In the genomic region with DNA sequence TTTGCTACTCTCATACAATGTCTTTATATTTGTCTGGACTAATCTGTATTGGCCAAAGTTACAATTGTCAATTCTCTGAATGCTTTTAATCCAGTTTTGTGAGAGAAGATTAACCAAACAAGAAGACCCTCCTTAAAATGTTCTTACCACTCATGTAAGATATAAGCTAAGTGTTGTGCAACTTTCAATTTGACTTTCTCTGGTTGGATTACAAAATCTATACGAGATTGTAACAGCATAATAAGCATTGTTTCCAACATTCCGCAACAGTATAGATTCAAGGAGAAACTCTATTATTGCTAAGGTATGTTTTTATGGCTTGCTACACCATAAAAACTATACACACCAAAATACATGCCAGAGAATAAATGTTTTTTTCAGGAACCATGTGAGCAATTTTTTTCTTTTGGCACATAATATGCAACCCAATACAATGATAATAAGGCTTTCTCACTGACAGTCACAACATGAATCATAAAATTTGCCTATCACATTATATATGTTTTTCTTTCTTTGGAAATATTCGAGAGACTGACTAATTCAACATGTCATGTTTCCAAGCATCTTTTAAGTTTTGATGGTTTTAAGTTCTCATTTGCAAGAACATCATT, we compare ENCODE assay signal across 28 cellular contexts.
"Had no signal": no experiment of that assay in that cellular context is flagged by ENCODE, and none has a peak within 500 bp of the region (broad histone marks: within the 10 kb centered on the region; RNA-seq: fewer than 3 reads in every experiment).

No MANE protein-coding gene starts in this region.

- DNase-seq: activated CD4-positive, alpha-beta T cell treated with anti-CD3 and anti-CD28 coated beads for 48 hours; activated CD4-positive, alpha-beta T cell treated with anti-CD3 and anti-CD28 coated beads, Interleukin-2, amount 50 U/mL, for 48 hours; activated CD8-positive, alpha-beta memory T cell treated with anti-CD3 and anti-CD28 coated beads for 24 hours; activated effector memory CD4-positive, alpha-beta T cell treated with Interleukin-2 at 50 U/mL for 16 hours; activated naive CD4-positive, alpha-beta T cell treated with anti-CD3 and anti-CD28 coated beads for 36 hours; activated naive CD8-positive, alpha-beta T cell treated with anti-CD3 and anti-CD28 coated beads, Interleukin-2, amount 10 ng/mL, durations not matched to agents 7 days and 5 days; cortex of kidney; effector memory CD8-positive, alpha-beta T cell; foreskin keratinocyte; heart left ventricle; hypothalamus; immature natural killer cell; kidney; left colon; naive B cell; nephron progenitor cell; pancreas; retina; stimulated activated CD4-positive, alpha-beta T cell treated with anti-CD3 and anti-CD28 coated beads, Interleukin-4, amount 100 ng/mL, for 1 hour; tibial artery; upper lobe of right lung had no signal

- H3K4me1 ChIP-seq: ascending aorta, heart left ventricle, pancreas, prostate gland, suprapubic skin, tibial artery, upper lobe of right lung had no signal

- H3K27me3 ChIP-seq: ascending aorta, foreskin keratinocyte, heart left ventricle, neutrophil, pancreas, suprapubic skin, tibial artery, upper lobe of right lung had no signal

- FAIRE-seq: kidney, pancreas, TTC549 had no signal

- H3K4me3 ChIP-seq: ascending aorta, heart left ventricle, pancreas, prostate gland, suprapubic skin, tibial artery, upper lobe of right lung had no signal

- ATAC-seq: activated CD4-positive, CD25-positive, alpha-beta regulatory T cell treated with anti-CD3 and anti-CD28 coated beads, Interleukin-2, amount 50 U/mL, for 24 hours; effector memory CD8-positive, alpha-beta T cell; foreskin keratinocyte; heart left ventricle; left colon; pancreas; upper lobe of right lung had no signal

- H3K27ac ChIP-seq: ascending aorta, foreskin keratinocyte, heart left ventricle, neutrophil, pancreas, prostate gland, suprapubic skin, tibial artery, upper lobe of right lung, VCaP had no signal

- H3K36me3 ChIP-seq: pancreas, prostate gland, suprapubic skin had no signal

- H3K9me3 ChIP-seq: ascending aorta, heart left ventricle, neutrophil, pancreas, prostate gland, suprapubic skin, tibial artery, upper lobe of right lung had no signal
